In genomic region chr3:33385423-33385822, GRCh38 we compare ENCODE assay signal across 1 cellular context.
TF ChIP-seq lines count a peak whose summit lies in the region.

No MANE protein-coding gene starts in this region.

TF ChIP-seq in K562, 482 proteins besides CTCF, POLR2A, EP300 and RAD21 (continued from another document and continues in another):
- TF ChIP-seq PKNOX1 (IDR thresholded peaks at IDR 0.05) (peak; percentile 83), C11orf30 (IDR thresholded peaks at IDR 0.05; ENCODE audit: low read depth) (peak; percentile 93), REST (CRISPR knock-in tag; IDR thresholded peaks at IDR 0.05; ENCODE audit: low read depth) (peak; percentile 60; the same call in 1 of the 2 replicates), YY1 (IDR thresholded peaks at IDR 0.05; ENCODE audit: borderline replicate concordance in 1 of 3, control insufficient read depth in 1 of 3, extremely low read depth in 1 of 3, insufficient read depth in 3 of 3, insufficient read length in 1 of 3, insufficient replicate concordance in 2 of 3, low read depth in 1 of 3, low read length in 2 of 3) (peak in 1 of 3 experiments; percentile 26), PBX2 (CRISPR knock-in tag; IDR thresholded peaks at IDR 0.05; ENCODE audit: low read depth) (no peak), PBX2 (tag; conservative IDR thresholded peaks at IDR 0.05; ENCODE audit: low read depth) (peak; percentile 55), ATF3 (IDR thresholded peaks at IDR 0.05) (peak; percentile 68), ATF3 (CRISPR knock-in tag; conservative IDR thresholded peaks at IDR 0.05) (no peak), FOSL1 (tag; conservative IDR thresholded peaks at IDR 0.05) (0 out of 2 replicates have a peak, but pooled peaks have one; percentile 15), ZBTB7A (IDR thresholded peaks at IDR 0.05; ENCODE audit: borderline replicate concordance, control insufficient read depth, low read depth, low read length) (peak; percentile 41; the same call in 1 of the 2 replicates), ZBTB9 (CRISPR knock-in tag; IDR thresholded peaks at IDR 0.05) (0 out of 2 replicates have a peak, but pooled peaks have one; percentile 36), ZNF175 (CRISPR knock-in tag; IDR thresholded peaks at IDR 0.05; ENCODE audit: low read depth) (peak; percentile 56; the same call in 1 of the 2 replicates), NRF1 (conservative IDR thresholded peaks at IDR 0.05 in 1 of 2, IDR thresholded peaks at IDR 0.05 in 1 of 2) (peak; percentile 50 to 66), ETS1 (conservative IDR thresholded peaks at IDR 0.05; ENCODE audit: control insufficient read depth, low read depth, low read length) (peak; percentile 76; the same call in 1 of the 2 replicates), DPF2 (IDR thresholded peaks at IDR 0.05) (peak; percentile 76), MAFF (IDR thresholded peaks at IDR 0.05; ENCODE audit: low read length) (peak; percentile 59; the same call in 1 of the 2 replicates), GABPA (tag; conservative IDR thresholded peaks at IDR 0.05; ENCODE audit: low read depth) (peak; percentile 42; the same call in 1 of the 2 replicates), ELF1 (tag; IDR thresholded peaks at IDR 0.05) (peak; percentile 33; the same call in 1 of the 2 replicates), ZBTB40 (IDR thresholded peaks at IDR 0.05) (0 out of 2 replicates have a peak, but pooled peaks have one; percentile 18), ZBTB40 (CRISPR knock-in tag; IDR thresholded peaks at IDR 0.05) (no peak), TCF3 (CRISPR knock-in tag; IDR thresholded peaks at IDR 0.05) (0 out of 2 replicates have a peak, but pooled peaks have one; percentile 21), MAFK (IDR thresholded peaks at IDR 0.05; ENCODE audit: low read length) (peak; percentile 83), TEAD1 (CRISPR knock-in tag; IDR thresholded peaks at IDR 0.05) (no peak), ZEB2 (IDR thresholded peaks at IDR 0.05) (peak; percentile 68; the same call in 1 of the 2 replicates), POLR2AphosphoS5 (IDR thresholded peaks at IDR 0.05; ENCODE audit: control insufficient read depth, insufficient read depth, low read depth, low read length) (peak; percentile 67; the same call in 1 of the 2 replicates), ADNP (tag; IDR thresholded peaks at IDR 0.05) (no peak), CTBP1 (IDR thresholded peaks at IDR 0.05; ENCODE audit: borderline replicate concordance) (peak; percentile 85), MAFG (tag; conservative IDR thresholded peaks at IDR 0.05) (peak; percentile 83), JUN (IDR thresholded peaks at IDR 0.05; ENCODE audit: borderline replicate concordance, low read depth, low read length) (peak; percentile 65; the same call in 1 of the 2 replicates), JUN (CRISPR knock-in tag; IDR thresholded peaks at IDR 0.05; ENCODE audit: borderline replicate concordance) (no peak), TAF1 (IDR thresholded peaks at IDR 0.05; ENCODE audit: control insufficient read depth, extremely low read depth, insufficient read depth, low read length, severe bottlenecking) (peak; percentile 64), NCOA4 (IDR thresholded peaks at IDR 0.05; ENCODE audit: partially characterized antibody) (no peak), ZNF75A (CRISPR knock-in tag; IDR thresholded peaks at IDR 0.05) (no peak), MEIS2 (IDR thresholded peaks at IDR 0.05; ENCODE audit: partially characterized antibody) (peak; percentile 78), CREM (IDR thresholded peaks at IDR 0.05; ENCODE audit: low read depth) (peak; percentile 81), SMARCA4 (IDR thresholded peaks at IDR 0.05) (peak; percentile 60), TFAP4 (CRISPR knock-in tag; IDR thresholded peaks at IDR 0.05; ENCODE audit: borderline replicate concordance) (peak; percentile 61; the same call in 1 of the 2 replicates), ATF1 (CRISPR knock-in tag; IDR thresholded peaks at IDR 0.05) (no peak), ATF1 (tag; IDR thresholded peaks at IDR 0.05) (peak; percentile 63), ZNF444 (CRISPR knock-in tag; IDR thresholded peaks at IDR 0.05) (no peak)
